Comparison of ENCODE assay signal across 15 cellular contexts in the genomic region with DNA sequence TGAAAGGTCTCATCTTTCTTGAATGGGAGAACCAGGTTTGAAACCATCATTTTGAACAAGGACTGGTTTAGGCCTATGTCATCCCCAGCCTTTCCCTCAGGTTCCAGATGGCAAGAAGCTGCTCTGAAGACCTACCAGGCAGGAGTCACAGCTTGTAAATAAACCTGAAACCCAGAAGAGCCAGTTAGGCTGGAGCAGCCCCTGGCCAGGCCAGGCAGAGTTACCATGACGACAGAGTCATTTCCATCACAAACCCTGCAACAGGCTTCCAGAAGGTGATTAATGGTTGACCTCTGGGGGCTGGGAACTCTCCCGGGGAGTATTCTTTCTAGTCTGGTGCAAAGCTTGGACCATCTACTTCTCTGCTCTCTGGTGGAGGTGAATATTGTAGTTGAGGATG.
DNase-seq lines count a peak whose midpoint lies in the region; ATAC-seq, FAIRE-seq and TF ChIP-seq lines count a peak whose summit lies in the region.
"Had no signal": no experiment of that assay in that cellular context is flagged by ENCODE, and none has a peak within 500 bp of the region (broad histone marks: within the 10 kb centered on the region; RNA-seq: fewer than 3 reads in every experiment).

No MANE protein-coding gene starts in this region.

- peaks cover 2% of the 10 kb centered on the region; the same call in 1 of the 2 replicates for H3K23me2 ChIP-seq in H1 (ENCODE audit: low read depth, low read length)

- H4K8ac ChIP-seq in H1 (ENCODE audit: extremely low read depth, insufficient read depth, low read length) (no peak overlapping the region), neuronal stem cell (ENCODE audit: low read depth, low read length) (no peak overlapping the region)

- peak overlapping the region; percentile 17 for H4K91ac ChIP-seq in H1 (replicated peaks; ENCODE audit: insufficient read length, low read length)
- no peak overlapping the region for H4K91ac ChIP-seq in neuronal stem cell (ENCODE audit: low read depth, low read length, poor library complexity)

- no peaks in the 10 kb centered on the region for H3K9me3 ChIP-seq in H1 (ENCODE audit: insufficient read depth in 2 of 2, low read depth in 1 of 2, low read length in 1 of 2)
- H3K9me3 ChIP-seq in neuronal stem cell (replicated peaks in 1 of 2; ENCODE audit: control insufficient read depth in 2 of 2, insufficient read depth in 1 of 2, low read depth in 1 of 2, low read length in 2 of 2), result peaks cover 0 to 2% of the 10 kb centered on the region in 2 donors

- H3K14ac ChIP-seq in H1 (ENCODE audit: insufficient read length), result no peak overlapping the region
- H3K14ac ChIP-seq in neuronal stem cell (ENCODE audit: low read length), result no peak overlapping the region

- CTCF ChIA-PET in H1 (lab: Charles Lee; ENCODE audit: partially characterized antibody), result interaction anchor here (0.6 to 6.6 kb wide), 16 partner anchors 10 to 690 kb away, joined by 3 to 48 read pairs (median 4); no protein-coding TSS in a partner anchor

- no peak overlapping the region for H3K9ac ChIP-seq in H1 (replicated peaks in 1 of 4; ENCODE audit: extremely low read depth in 1 of 4, low read depth in 3 of 4, low read length in 3 of 4)
- no peak overlapping the region for H3K9ac ChIP-seq in neuronal stem cell (ENCODE audit: low read depth, low read length, poor library complexity)

- peak; percentile 37 for DNase-seq in DMS79 treated with DMSO at 0.1 percent for 48 hours (lab: John Stamatoyannopoulos, UW)
- peak; percentile 43 for DNase-seq in NCI-H2196 (lab: John Stamatoyannopoulos, UW; ENCODE audit: unreplicated experiment)
- peak in 1 of 2 experiments; percentile 53 for DNase-seq in H1 (ENCODE audit: low read depth in 1 of 2, low spot score in 2 of 2)
- DNase-seq in neuronal stem cell (ENCODE audit: low spot score), result peak; percentile 40
- DNase-seq in globus pallidus (ENCODE audit: low spot score), result no peak
- no peak for DNase-seq in activated CD4-positive, CD25-positive, alpha-beta regulatory T cell (lab: John Stamatoyannopoulos, UW)
- DNase-seq in NCI-H510A treated with DMSO at 0.1 percent for 48 hours (lab: John Stamatoyannopoulos, UW), result no peak
- DNase-seq: activated T-cell treated with anti-CD3 and anti-CD28 coated beads, Interleukin-2, amount 50 U/mL, for 4 hours; AML-193; cortex of kidney; KG1; NCI-H187 treated with DMSO at 0.1 percent for 48 hours; stimulated activated CD4-positive, alpha-beta T cell treated with anti-CD3 and anti-CD28 coated beads, Interleukin-4, amount 100 ng/mL, for 1 hour had no signal

- H3K79me2 ChIP-seq in H1 (ENCODE audit: control insufficient read depth in 1 of 2, insufficient read depth in 2 of 2, low read length in 2 of 2), result no peaks in the 10 kb centered on the region

- POLR2A ChIA-PET in H1 (lab: Charles Lee; ENCODE audit: partially characterized antibody), result no interaction called here

- no peaks in the 10 kb centered on the region for H4K20me1 ChIP-seq in H1 (replicated peaks in 1 of 2; ENCODE audit: control insufficient read depth in 1 of 2, insufficient read depth in 2 of 2, low read length in 2 of 2)

- TF ChIP-seq RAD21 in H1 (IDR thresholded peaks at IDR 0.05 in 1 of 2, conservative IDR thresholded peaks at IDR 0.05 in 1 of 2; ENCODE audit: low read depth in 2 of 2, low read length in 2 of 2), result 0 out of 4 replicates have a peak, but pooled peaks have one; percentile 6 to 7

- H3K4me2 ChIP-seq in H1 (ENCODE audit: insufficient read depth in 1 of 2, low read depth in 2 of 2, low read length in 2 of 2) (peak overlapping the region; percentile 31 to 53; a peak in 3 of 4 replicates), neuronal stem cell (ENCODE audit: insufficient read depth, low read length, poor library complexity, severe bottlenecking) (no peak overlapping the region)

- WGBS in H1 (ENCODE audit: extremely low coverage in 1 of 2, insufficient coverage in 1 of 2, insufficient read length in 1 of 2, insufficient replicate concordance in 2 of 2, low coverage in 1 of 2, low lambda C conversion rate in 2 of 2, missing lambda C conversion rate in 1 of 2), 2 experiments, result 29% methylated on average over 2 of the region's 2 CpGs; no CpG with 5 or more reads in 1 of the 2 experiments
- no CpG with 5 or more reads among the region's 2 CpGs for WGBS in neuronal stem cell (ENCODE audit: extremely low coverage in 2 of 2, insufficient read length in 2 of 2, insufficient replicate concordance in 1 of 2), 2 donors

- H2AFZ ChIP-seq in H1 (ENCODE audit: low read length) (no peak overlapping the region), neuronal stem cell (ENCODE audit: low read length) (no peak overlapping the region)

- TF ChIP-seq CTCF in H1 (IDR thresholded peaks at IDR 0.05; ENCODE audit: control extremely low read depth in 1 of 3, insufficient read depth in 1 of 3, low read depth in 1 of 3, low read length in 3 of 3), result no peak

- H2BK5ac ChIP-seq in H1 (ENCODE audit: low read depth, low read length), result peak overlapping the region; percentile 27; the same call in 1 of the 2 replicates
- no peak overlapping the region for H2BK5ac ChIP-seq in neuronal stem cell (ENCODE audit: low read length)

- H3K27me3 ChIP-seq in H1 (replicated peaks in 1 of 4; ENCODE audit: control insufficient read depth in 3 of 4, extremely low read depth in 1 of 4, insufficient read depth in 3 of 4, low read length in 3 of 4), result no peaks in the 10 kb centered on the region
- H3K27me3 ChIP-seq in neuronal stem cell (ENCODE audit: control insufficient read depth in 3 of 3, insufficient read depth in 3 of 3, low read depth in 1 of 3, low read length in 3 of 3), result no peaks in the 10 kb centered on the region

- ATAC-seq in GM19467 (IDR thresholded peaks at IDR 0.05; ENCODE audit: unreplicated experiment), result no peak
- ATAC-seq: activated T-cell treated with anti-CD3 and anti-CD28 coated beads, Interleukin-2, amount 50 U/mL, for 4 hours; Panc1 had no signal

- peak overlapping the region; percentile 50 for H3K27ac ChIP-seq in H1 (ENCODE audit: low read depth, low read length)
- peak overlapping the region; percentile 69 for H3K27ac ChIP-seq in neuronal stem cell (replicated peaks; ENCODE audit: low read length)

- no peak overlapping the region; a peak in 3 of 8 replicates for H3K4me3 ChIP-seq in H1 (ENCODE audit: extremely low read depth in 1 of 4, insufficient read depth in 2 of 4, low read depth in 3 of 4, low read length in 4 of 4)
- no peak overlapping the region for H3K4me3 ChIP-seq in neuronal stem cell (ENCODE audit: low read length in 2 of 2)

- H2BK120ac ChIP-seq in H1 (replicated peaks; ENCODE audit: low read depth, low read length), result no peak overlapping the region
- H2BK120ac ChIP-seq in neuronal stem cell (ENCODE audit: low read depth, low read length), result no peak overlapping the region

- no peaks in the 10 kb centered on the region for H3K79me1 ChIP-seq in H1 (ENCODE audit: low read depth, low read length)
- H3K79me1 ChIP-seq in neuronal stem cell (ENCODE audit: low read depth, low read length), result no peaks in the 10 kb centered on the region

- peak; percentile 91 for FAIRE-seq in H1 (lab: Jason Lieb, UNC)

- H2BK15ac ChIP-seq in H1 (ENCODE audit: low read length), result peak overlapping the region; percentile 92; the same call in 1 of the 2 replicates
- H2BK15ac ChIP-seq in neuronal stem cell (ENCODE audit: low read length), result no peak overlapping the region

- no peak overlapping the region for H2BK12ac ChIP-seq in H1 (ENCODE audit: low read depth, low read length)
- H2BK12ac ChIP-seq in neuronal stem cell (ENCODE audit: low read length), result no peak overlapping the region

- no peak overlapping the region for H3K23ac ChIP-seq in H1 (ENCODE audit: insufficient read length)
- H3K23ac ChIP-seq in neuronal stem cell (ENCODE audit: low read depth, low read length, poor library complexity), result no peak overlapping the region

- H3K18ac ChIP-seq in H1 (ENCODE audit: extremely low read depth, low read length) (peak overlapping the region; percentile 48; the same call in 1 of the 2 replicates), neuronal stem cell (ENCODE audit: low read length) (no peak overlapping the region)

- H3K36me3 ChIP-seq in H1 (ENCODE audit: control insufficient read depth in 2 of 4, insufficient read depth in 4 of 4, low read length in 3 of 4) (no peaks in the 10 kb centered on the region), neuronal stem cell (replicated peaks in 1 of 2; ENCODE audit: control insufficient read depth in 2 of 2, insufficient read depth in 2 of 2, low read length in 2 of 2) (no peaks in the 10 kb centered on the region)

- H3K56ac ChIP-seq in H1 (replicated peaks; ENCODE audit: insufficient read length, low read depth, low read length), result no peak overlapping the region

- TF ChIP-seq POLR2A in H1 (IDR thresholded peaks at IDR 0.05; ENCODE audit: control extremely low read depth in 1 of 2, low read depth in 2 of 2, low read length in 2 of 2), result no peak

- H3K4ac ChIP-seq in H1 (replicated peaks; ENCODE audit: insufficient read length, low read depth, low read length) (no peak overlapping the region), neuronal stem cell (ENCODE audit: low read length) (no peak overlapping the region)

- H3K4me1 ChIP-seq in H1 (replicated peaks in 1 of 4; ENCODE audit: control insufficient read depth in 3 of 4, insufficient read depth in 4 of 4, low read length in 3 of 4), result peaks cover 4 to 14% (median 10%) of the 10 kb centered on the region in 4 experiments
- peaks cover 4 to 24% of the 10 kb centered on the region in 2 donors for H3K4me1 ChIP-seq in neuronal stem cell (ENCODE audit: control insufficient read depth in 2 of 2, insufficient read depth in 1 of 2, low read depth in 1 of 2, low read length in 2 of 2)

- H2BK20ac ChIP-seq in H1 (ENCODE audit: low read length), result 0 out of 2 replicates have a peak overlapping the region, but pooled peaks have one; percentile 5

- H2AK5ac ChIP-seq in H1 (ENCODE audit: low read depth, low read length) (peak overlapping the region; percentile 17; the same call in 1 of the 2 replicates), neuronal stem cell (ENCODE audit: low read depth, low read length) (no peak overlapping the region)

- no peak overlapping the region for H4K5ac ChIP-seq in H1 (ENCODE audit: insufficient read length, low read depth, low read length)

- 0 out of 3 replicates have a peak, but pooled peaks of 1 of the 2 experiments have one; percentile 10 for TF ChIP-seq EP300 in H1 (IDR thresholded peaks at IDR 0.05; ENCODE audit: borderline replicate concordance in 1 of 2, low read depth in 2 of 2, low read length in 2 of 2)

TF ChIP-seq in H1, 55 proteins besides CTCF, POLR2A, EP300 and RAD21:
- TF ChIP-seq HDAC6 (IDR thresholded peaks at IDR 0.05; ENCODE audit: low read depth, low read length) (no peak), POLR2AphosphoS5 (IDR thresholded peaks at IDR 0.05; ENCODE audit: low read depth, low read length) (no peak), SP1 (IDR thresholded peaks at IDR 0.05; ENCODE audit: low read depth, low read length) (0 out of 2 replicates have a peak, but pooled peaks have one; percentile 18), TAF1 (IDR thresholded peaks at IDR 0.05; ENCODE audit: low read depth, low read length) (peak; percentile 21; the same call in 1 of the 2 replicates), TAF7 (optimal IDR thresholded peaks at IDR 0.05; ENCODE audit: borderline replicate concordance, low read depth, low read length) (no peak), YY1 (IDR thresholded peaks at IDR 0.05; ENCODE audit: low read depth, low read length) (0 out of 2 replicates have a peak, but pooled peaks have one; percentile 13)

Comparison
In these comparisons a context has a peak if more than half of its experiments do, and no peak if none do; other contexts are left out.
1. DNase-seq: peak in DMS79 treated with DMSO at 0.1 percent for 48 hours (single experiment), NCI-H2196 (single experiment) and neuronal stem cell (single experiment); none in globus pallidus (single experiment), activated CD4-positive, CD25-positive, alpha-beta regulatory T cell (0 of 4) and NCI-H510A treated with DMSO at 0.1 percent for 48 hours (single experiment).